In genomic region chrY:19744381-19745378, GRCh38 we compare ENCODE assay signal across 9 cellular contexts. TPM values are rescaled to one million over a fixed set of nuclear protein-coding genes. Genes with fewer than 3 reads are reported as not detected.
DNase-seq lines count a peak whose midpoint lies in the region; ATAC-seq and TF ChIP-seq lines count a peak whose summit lies in the region.
"Had no signal": no experiment of that assay in that cellular context is flagged by ENCODE, and none has a peak within 500 bp of the region (broad histone marks: within the 10 kb centered on the region; RNA-seq: fewer than 3 reads in every experiment).

Gene KDM5D (minus strand): TSS chrY:19744726. CDS start chrY:19744534, 192 bp downstream.

- H3K4me3 Mint-ChIP-seq in activated CD4-positive, alpha-beta T cell treated with anti-CD3 and anti-CD28 coated beads for 36 hours = peak within 1 kb of the TSS; percentile 88
- H3K4me3 Mint-ChIP-seq: neural crest cell had no signal

- H3K27ac ChIP-seq in coronary artery = no peak within 1 kb of the TSS

- H3K4me1 Mint-ChIP-seq in activated CD4-positive, alpha-beta T cell treated with anti-CD3 and anti-CD28 coated beads for 36 hours = peaks cover 33% of the 10 kb centered on the region
- H3K4me1 Mint-ChIP-seq: neural crest cell had no signal

- no peak for TF ChIP-seq CTCF in coronary artery (IDR thresholded peaks at IDR 0.05)

- H3K27ac Mint-ChIP-seq in activated CD4-positive, alpha-beta T cell treated with anti-CD3 and anti-CD28 coated beads for 36 hours = peak within 1 kb of the TSS; percentile 98

- CTCF ChIA-PET in activated CD4-positive, alpha-beta T cell treated with anti-CD3 and anti-CD28 coated beads for 36 hours (lab: Charles Lee) = interaction anchor here (0.6 kb wide), 1 partner anchor 178 kb away, joined by 3 read pairs; no protein-coding TSS in a partner anchor

- peak; percentile 44 for ATAC-seq in HG03469 (IDR thresholded peaks at IDR 0.05; ENCODE audit: unreplicated experiment)
- ATAC-seq in activated CD4-positive, alpha-beta T cell treated with anti-CD3 and anti-CD28 coated beads for 36 hours = peak; percentile 86

- H3K4me3 ChIP-seq in coronary artery = no peak within 1 kb of the TSS

- H3K9me3 Mint-ChIP-seq in activated CD4-positive, alpha-beta T cell treated with anti-CD3 and anti-CD28 coated beads for 36 hours (ENCODE audit: low read depth) = peaks cover 3% of the 10 kb centered on the region
- H3K9me3 Mint-ChIP-seq: neural crest cell had no signal

- H3K27me3 Mint-ChIP-seq in activated CD4-positive, alpha-beta T cell treated with anti-CD3 and anti-CD28 coated beads for 36 hours = no peaks in the 10 kb centered on the region

- H3K36me3 Mint-ChIP-seq in activated CD4-positive, alpha-beta T cell treated with anti-CD3 and anti-CD28 coated beads for 36 hours (ENCODE audit: low read depth) = peaks cover 22% of the 10 kb centered on the region

- intact Hi-C loops in activated CD4-positive, alpha-beta T cell treated with anti-CD3 and anti-CD28 coated beads for 36 hours (cut with DNase I, micrococcal nuclease) = loop anchor here (1.0 to 10.0 kb wide), 6 partner anchors 177 to 1513 kb away; partner anchors contain the start of gene EIF1AY (in 2 of the 2)

- DNase-seq in GF-D8 (lab: John Stamatoyannopoulos, UW) (peak; percentile 25), foreskin melanocyte (peak; percentile 72), NCI-H2227 (lab: John Stamatoyannopoulos, UW; ENCODE audit: unreplicated experiment) (no peak), NCI-H345 (lab: John Stamatoyannopoulos, UW) (no peak), coronary artery (ENCODE audit: low spot score) (no peak)
- DNase-seq in activated CD4-positive, alpha-beta T cell treated with anti-CD3 and anti-CD28 coated beads for 36 hours = peak; percentile 75
- peak; percentile 29 to 38 for DNase-seq in stimulated activated CD4-positive, alpha-beta T cell treated with anti-CD3 and anti-CD28 coated beads, Interleukin-15, amount 100 ng/mL, for 1 hour (ENCODE audit: low read depth in 1 of 2, low spot score in 1 of 2)

- POLR2A ChIA-PET in activated CD4-positive, alpha-beta T cell treated with anti-CD3 and anti-CD28 coated beads for 36 hours (lab: Charles Lee) = no interaction called here

RNA-seq across cellular contexts. Expression of gene KDM5D, which starts in this region (rescaled TPM):
- 10 to 100 TPM; 21.5 to 25.9 TPM for total RNA-seq in activated CD4-positive, alpha-beta T cell treated with anti-CD3 and anti-CD28 coated beads for 36 hours
- total RNA-seq: neural crest cell had no signal

Comparison
In these comparisons a context has a peak if more than half of its experiments do, and no peak if none do; other contexts are left out.
1. DNase-seq: peak in GF-D8 (single experiment), activated CD4-positive, alpha-beta T cell treated with anti-CD3 and anti-CD28 coated beads for 36 hours (single experiment), foreskin melanocyte (single experiment) and stimulated activated CD4-positive, alpha-beta T cell treated with anti-CD3 and anti-CD28 coated beads, Interleukin-15, amount 100 ng/mL, for 1 hour (2 of 2); none in NCI-H2227 (single experiment), NCI-H345 (single experiment) and coronary artery (single experiment).